ENCODE assay signal across 9 cellular contexts in genomic region chr22:43136255-43136654, GRCh38. TPM values are rescaled to one million over a fixed set of nuclear protein-coding genes. Genes with fewer than 3 reads are reported as not detected.
A peak's percentile ranks its signal among the peaks of the same experiment; 100 is the strongest.
DNase-seq lines count a peak whose midpoint lies in the region; ATAC-seq, FAIRE-seq and TF ChIP-seq lines count a peak whose summit lies in the region.
"Had no signal": no experiment of that assay in that cellular context is flagged by ENCODE, and none has a peak within 500 bp of the region (broad histone marks: within the 10 kb centered on the region; RNA-seq: fewer than 3 reads in every experiment).

No MANE protein-coding gene starts in this region.

- H3K4me3 Mint-ChIP-seq in type B pancreatic cell = no peak overlapping the region

- no peak overlapping the region for H3K4me3 ChIP-seq in PC-9
- no peak overlapping the region for H3K4me3 ChIP-seq in brain microvascular endothelial cell (ENCODE audit: low read depth, low read length)
- no peak overlapping the region for H3K4me3 ChIP-seq in HepG2 (replicated peaks in 1 of 3; ENCODE audit: insufficient read depth in 1 of 3, low read depth in 2 of 3, low read length in 3 of 3)

- intact Hi-C loops in PC-9 (cut with micrococcal nuclease; ENCODE audit: unreplicated experiment) = no loop called here
- intact Hi-C loops in HepG2 (cut with micrococcal nuclease; ENCODE audit: unreplicated experiment) = no loop called here

- BruUV-seq in PC-9 (replicated peaks; lab: Mats Ljungman, UMichigan) (no TSS peak), HepG2 (replicated peaks; lab: Mats Ljungman, UMichigan) (no TSS peak)

- TF ChIP-seq POLR2A in HepG2 (IDR thresholded peaks at IDR 0.05; ENCODE audit: insufficient read depth in 1 of 2, low read depth in 2 of 2, low read length in 2 of 2) = no peak

- no peak overlapping the region for H3K9ac ChIP-seq in HepG2 (ENCODE audit: insufficient read depth, low read depth, low read length)

- H3K36me3 ChIP-seq in PC-9 (ENCODE audit: low read depth) (peaks cover 50% of the 10 kb centered on the region), brain microvascular endothelial cell (replicated peaks) (peaks cover 30% of the 10 kb centered on the region), HepG2 (replicated peaks in 1 of 2; ENCODE audit: control insufficient read depth in 1 of 2, insufficient read depth in 2 of 2, low read length in 2 of 2) (peaks cover 25 to 78% of the 10 kb centered on the region in 2 experiments)

- ATAC-seq in HepG2 = peak; percentile 95
- ATAC-seq in GM21526 (IDR thresholded peaks at IDR 0.05; ENCODE audit: low FRiP score, unreplicated experiment) = no peak

- TF ChIP-seq RAD21 in HepG2 (CRISPR knock-in tag; IDR thresholded peaks at IDR 0.05) = peak; percentile 76

- no peak overlapping the region for H3K4me2 ChIP-seq in PC-9
- no peak overlapping the region for H3K4me2 ChIP-seq in HepG2 (ENCODE audit: low read depth, low read length)

- POLR2A ChIA-PET in PC-9 (lab: Charles Lee; ENCODE audit: unreplicated experiment) (no interaction called here), HepG2 (lab: Yijun Ruan, JAX) (interaction anchor here (0.9 kb wide), 1 partner anchor 32 kb away, joined by 3 read pairs; no protein-coding TSS in a partner anchor)

- no peaks in the 10 kb centered on the region for H3K9me2 ChIP-seq in PC-9 (ENCODE audit: insufficient read depth)

- H4K20me1 ChIP-seq in PC-9 (ENCODE audit: insufficient read depth) = peaks cover 26% of the 10 kb centered on the region
- 0 out of 2 replicates have a peak, but pooled peaks cover 2% of the 10 kb centered on the region for H4K20me1 ChIP-seq in HepG2 (ENCODE audit: insufficient read depth, low read length)

- TF ChIP-seq CTCF in PC-9 (conservative IDR thresholded peaks at IDR 0.05) = peak; percentile 75
- peak; percentile 86 for TF ChIP-seq CTCF in brain microvascular endothelial cell (IDR thresholded peaks at IDR 0.05; ENCODE audit: low read depth, low read length, missing control alignments)
- TF ChIP-seq CTCF in HepG2 (CRISPR knock-in tag; IDR thresholded peaks at IDR 0.05) = peak; percentile 85
- peak; percentile 78 for TF ChIP-seq CTCF in type B pancreatic cell (conservative IDR thresholded peaks at IDR 0.05)

- WGBS in HepG2 (ENCODE audit: low lambda C conversion rate) = 69% methylated on average over 6 of the region's 9 CpGs

- DNase-seq in NCI-H748 (lab: John Stamatoyannopoulos, UW; ENCODE audit: unreplicated experiment) (peak; percentile 22), NCI-H748 treated with DMSO at 0.1 percent for 48 hours (lab: John Stamatoyannopoulos, UW) (no peak), PC-9 (peak; percentile 32 to 35), brain microvascular endothelial cell (no peak), HepG2 (ENCODE audit: low spot score) (peak; percentile 34), type B pancreatic cell (ENCODE audit: extremely low spot score, unreplicated experiment) (no peak), DMS79 treated with DMSO at 0.1 percent for 48 hours (lab: John Stamatoyannopoulos, UW) (no peak)

- peaks cover 19% of the 10 kb centered on the region; the same call in 1 of the 2 replicates for H3F3A ChIP-seq in PC-9 (ENCODE audit: insufficient read depth, low read depth)

- H3K4me1 ChIP-seq in PC-9 (replicated peaks; ENCODE audit: insufficient read depth) (peaks cover 2% of the 10 kb centered on the region), HepG2 (ENCODE audit: insufficient read depth, low read length) (peaks cover 4% of the 10 kb centered on the region)

- H3K27me3 ChIP-seq in PC-9 (ENCODE audit: insufficient read depth, low read depth) = no peaks in the 10 kb centered on the region
- H3K27me3 ChIP-seq in brain microvascular endothelial cell (replicated peaks) = no peaks in the 10 kb centered on the region
- H3K27me3 ChIP-seq in HepG2 (ENCODE audit: control insufficient read depth in 1 of 2, insufficient read depth in 2 of 2, low read length in 2 of 2) = no peaks in the 10 kb centered on the region

- H3K27me3 Mint-ChIP-seq in type B pancreatic cell = no peaks in the 10 kb centered on the region

- no peak overlapping the region for H2AFZ ChIP-seq in PC-9
- H2AFZ ChIP-seq in HepG2 (ENCODE audit: low read length) = no peak overlapping the region

- no peak for TF ChIP-seq EP300 in HepG2 (IDR thresholded peaks at IDR 0.05; ENCODE audit: low read depth in 2 of 2, low read length in 2 of 2)
- no peak for TF ChIP-seq EP300 in HepG2 (CRISPR knock-in tag; IDR thresholded peaks at IDR 0.05; ENCODE audit: borderline replicate concordance)

- no peaks in the 10 kb centered on the region for H3K9me3 Mint-ChIP-seq in type B pancreatic cell

- FAIRE-seq in HepG2 (lab: Jason Lieb, UNC) = no peak
- FAIRE-seq: G401.6 had no signal

- peaks cover 5% of the 10 kb centered on the region for H3K4me1 Mint-ChIP-seq in type B pancreatic cell (ENCODE audit: unreplicated experiment)

- CTCF ChIA-PET in PC-9 (lab: Charles Lee) (no interaction called here), HepG2 (lab: Yijun Ruan, JAX; ENCODE audit: low intra/inter-chr PET ratio, low total read pairs) (interaction anchor here (1.3 kb wide), 1 partner anchor 269 kb away, joined by 3 read pairs; no protein-coding TSS in a partner anchor)

- peaks cover 29% of the 10 kb centered on the region for H3K79me2 ChIP-seq in PC-9 (ENCODE audit: low read depth)
- peaks cover under 1% of the 10 kb centered on the region for H3K79me2 ChIP-seq in HepG2 (ENCODE audit: insufficient read depth, low read length)

- H3K36me3 Mint-ChIP-seq in type B pancreatic cell = peaks cover 14% of the 10 kb centered on the region

- H3K27ac Mint-ChIP-seq in type B pancreatic cell = peak overlapping the region; percentile 11

- H3K27ac ChIP-seq in PC-9 (no peak overlapping the region), brain microvascular endothelial cell (no peak overlapping the region), HepG2 (ENCODE audit: extremely low read length, insufficient read depth, low read length) (no peak overlapping the region)

- no peaks in the 10 kb centered on the region for H3K9me3 ChIP-seq in PC-9 (ENCODE audit: insufficient read depth, low read depth)
- no peaks in the 10 kb centered on the region for H3K9me3 ChIP-seq in HepG2 (ENCODE audit: low read length)

- in situ Hi-C loops in brain microvascular endothelial cell (cut with HindIII; ENCODE audit: low pct_ligation_motif_present, low sequenced_read_pairs) (no loop called here), HepG2 (cut with HindIII; ENCODE audit: extremely low pct_ligation_motif_present, low pct_unique_long_range_greater_than_20kb) (no loop called here)

RNA-seq across cellular contexts. Expression of gene MCAT, which starts 6.9 kb away (rescaled TPM):
- total RNA-seq in PC-9 (2021) (31.4 and 35.5 TPM in 2 replicates), HepG2 (2016; rRNA removed; fragmentation: Illumina TruSeq; extraction: Trizol) (16.7 and 19.3 TPM in 2 replicates), type B pancreatic cell (ENCODE audit: low replicate concordance) (24.0 and 27.0 TPM in 2 replicates)
- 3.6 and 4.4 TPM in 2 replicates for total RNA-seq in HepG2 (2016; cell fraction: cytosol; rRNA removed; fragmentation: Illumina TruSeq; extraction: Trizol; ENCODE audit: low read depth)
- total RNA-seq in HepG2 (2016; cell fraction: insoluble cytoplasmic fraction; rRNA removed; fragmentation: Illumina TruSeq; extraction: Trizol) = 16.4 and 19.9 TPM in 2 replicates
- total RNA-seq in HepG2 (2016; cell fraction: membrane; rRNA removed; fragmentation: Illumina TruSeq; extraction: Trizol) = 7.9 and 8.0 TPM in 2 replicates
- 8.9 and 13.0 TPM in 2 replicates for total RNA-seq in HepG2 (2016; cell fraction: nucleus; rRNA removed; fragmentation: Illumina TruSeq; extraction: Trizol)
- 9.3 and 10.4 TPM in 2 replicates for polyA plus RNA-seq in HepG2 (2011; rRNA removed)
- polyA plus RNA-seq in HepG2 (2011; cell fraction: cytosol; rRNA removed) = 10.7 and 14.6 TPM in 2 replicates
- polyA plus RNA-seq in HepG2 (2011; cell fraction: nucleus; rRNA removed) = 7.9 and 9.4 TPM in 2 replicates
- polyA plus RNA-seq in HepG2 (2012) = 7.5 and 8.7 TPM in 2 replicates
- polyA plus RNA-seq in HepG2 (2016; cell fraction: cytosol; fragmentation: Illumina TruSeq; extraction: Trizol; ENCODE audit: low read depth) = 4.7 and 4.9 TPM in 2 replicates
- polyA plus RNA-seq in HepG2 (2016; cell fraction: insoluble cytoplasmic fraction; fragmentation: Illumina TruSeq; extraction: Trizol; ENCODE audit: low read depth) = 22.9 and 23.3 TPM in 2 replicates
- 7.9 and 8.8 TPM in 2 replicates for polyA plus RNA-seq in HepG2 (2016; cell fraction: membrane; fragmentation: Illumina TruSeq; extraction: Trizol; ENCODE audit: low read depth)
- 12.4 and 12.5 TPM in 2 replicates for polyA plus RNA-seq in HepG2 (2016; cell fraction: nucleus; fragmentation: Illumina TruSeq; extraction: Trizol; ENCODE audit: insufficient read depth, low read depth)
- polyA minus RNA-seq in HepG2 (2011; rRNA and poly(A)+ RNA removed; ENCODE audit: low replicate concordance) = 19.9 and 20.2 TPM in 2 replicates
- 5.2 and 6.1 TPM in 2 replicates for polyA minus RNA-seq in HepG2 (2011; cell fraction: cytosol; rRNA and poly(A)+ RNA removed)
- 8.6 and 9.2 TPM in 2 replicates for polyA minus RNA-seq in HepG2 (2011; cell fraction: nucleus; rRNA and poly(A)+ RNA removed)

RNA-seq across cellular contexts. Expression of gene TSPO, which starts 15.1 kb away (rescaled TPM):
- total RNA-seq in PC-9 (2021) = 243 and 308 TPM in 2 replicates
- 0.32 and 0.46 TPM in 2 replicates for total RNA-seq in HepG2 (2016; rRNA removed; fragmentation: Illumina TruSeq; extraction: Trizol)
- total RNA-seq in HepG2 (2016; cell fraction: cytosol; rRNA removed; fragmentation: Illumina TruSeq; extraction: Trizol; ENCODE audit: low read depth) = 0.44 TPM in 1 of 2 replicates, not detected in the other
- 0.54 and 0.67 TPM in 2 replicates for total RNA-seq in HepG2 (2016; cell fraction: insoluble cytoplasmic fraction; rRNA removed; fragmentation: Illumina TruSeq; extraction: Trizol)
- total RNA-seq in HepG2 (2016; cell fraction: membrane; rRNA removed; fragmentation: Illumina TruSeq; extraction: Trizol) = 0.37 and 0.52 TPM in 2 replicates
- not detected in 2 replicates for total RNA-seq in HepG2 (2016; cell fraction: nucleus; rRNA removed; fragmentation: Illumina TruSeq; extraction: Trizol)
- 1.4 and 2.2 TPM in 2 replicates for polyA plus RNA-seq in HepG2 (2011; rRNA removed)
- 1.2 and 2.8 TPM in 2 replicates for polyA plus RNA-seq in HepG2 (2011; cell fraction: cytosol; rRNA removed)
- 1.6 and 2.3 TPM in 2 replicates for polyA plus RNA-seq in HepG2 (2011; cell fraction: nucleus; rRNA removed)
- 0.40 and 1.0 TPM in 2 replicates for polyA plus RNA-seq in HepG2 (2012)
- polyA plus RNA-seq in HepG2 (2016; cell fraction: cytosol; fragmentation: Illumina TruSeq; extraction: Trizol; ENCODE audit: low read depth) = 0.12 and 0.24 TPM in 2 replicates
- polyA plus RNA-seq in HepG2 (2016; cell fraction: insoluble cytoplasmic fraction; fragmentation: Illumina TruSeq; extraction: Trizol; ENCODE audit: low read depth) = 0.40 TPM in 1 of 2 replicates, not detected in the other
- polyA plus RNA-seq in HepG2 (2016; cell fraction: membrane; fragmentation: Illumina TruSeq; extraction: Trizol; ENCODE audit: low read depth) = 0.30 TPM in 1 of 2 replicates, not detected in the other
- 0.59 TPM in 1 of 2 replicates, not detected in the other for polyA plus RNA-seq in HepG2 (2016; cell fraction: nucleus; fragmentation: Illumina TruSeq; extraction: Trizol; ENCODE audit: insufficient read depth, low read depth)
- 1.5 and 40.6 TPM in 2 replicates for polyA minus RNA-seq in HepG2 (2011; rRNA and poly(A)+ RNA removed; ENCODE audit: low replicate concordance)
- 1.5 and 3.2 TPM in 2 replicates for polyA minus RNA-seq in HepG2 (2011; cell fraction: cytosol; rRNA and poly(A)+ RNA removed)
- not detected in 2 replicates for polyA minus RNA-seq in HepG2 (2011; cell fraction: nucleus; rRNA and poly(A)+ RNA removed)
- total RNA-seq in type B pancreatic cell (ENCODE audit: low replicate concordance) = 16.9 and 30.9 TPM in 2 replicates

RNA-seq across cellular contexts. Expression of gene BIK, which starts 25.7 kb away (rescaled TPM):
- total RNA-seq in PC-9 (2021) (10.6 and 14.5 TPM in 2 replicates), HepG2 (2016; rRNA removed; fragmentation: Illumina TruSeq; extraction: Trizol) (0.66 and 0.80 TPM in 2 replicates), type B pancreatic cell (ENCODE audit: low replicate concordance) (5.4 and 37.9 TPM in 2 replicates)
- total RNA-seq in HepG2 (2016; cell fraction: cytosol; rRNA removed; fragmentation: Illumina TruSeq; extraction: Trizol; ENCODE audit: low read depth) = 0.30 and 0.71 TPM in 2 replicates
- 0.88 and 1.2 TPM in 2 replicates for total RNA-seq in HepG2 (2016; cell fraction: insoluble cytoplasmic fraction; rRNA removed; fragmentation: Illumina TruSeq; extraction: Trizol)
- 0.31 and 0.72 TPM in 2 replicates for total RNA-seq in HepG2 (2016; cell fraction: membrane; rRNA removed; fragmentation: Illumina TruSeq; extraction: Trizol)
- 0.71 TPM in 1 of 2 replicates, not detected in the other for total RNA-seq in HepG2 (2016; cell fraction: nucleus; rRNA removed; fragmentation: Illumina TruSeq; extraction: Trizol)
- 0.27 and 0.54 TPM in 2 replicates for polyA plus RNA-seq in HepG2 (2011; rRNA removed)
- polyA plus RNA-seq in HepG2 (2011; cell fraction: cytosol; rRNA removed) = 0.69 and 0.76 TPM in 2 replicates
- 0.90 and 1.2 TPM in 2 replicates for polyA plus RNA-seq in HepG2 (2011; cell fraction: nucleus; rRNA removed)
- 0.17 and 0.71 TPM in 2 replicates for polyA plus RNA-seq in HepG2 (2012)
- polyA plus RNA-seq in HepG2 (2016; cell fraction: cytosol; fragmentation: Illumina TruSeq; extraction: Trizol; ENCODE audit: low read depth) = 0.15 and 0.28 TPM in 2 replicates
- polyA plus RNA-seq in HepG2 (2016; cell fraction: insoluble cytoplasmic fraction; fragmentation: Illumina TruSeq; extraction: Trizol; ENCODE audit: low read depth) = 0.54 and 0.69 TPM in 2 replicates
- 0.19 TPM in 1 of 2 replicates, not detected in the other for polyA plus RNA-seq in HepG2 (2016; cell fraction: membrane; fragmentation: Illumina TruSeq; extraction: Trizol; ENCODE audit: low read depth)
- 0.53 and 1.3 TPM in 2 replicates for polyA plus RNA-seq in HepG2 (2016; cell fraction: nucleus; fragmentation: Illumina TruSeq; extraction: Trizol; ENCODE audit: insufficient read depth, low read depth)
- 0.58 and 0.82 TPM in 2 replicates for polyA minus RNA-seq in HepG2 (2011; rRNA and poly(A)+ RNA removed; ENCODE audit: low replicate concordance)
- not detected in 2 replicates for polyA minus RNA-seq in HepG2 (2011; cell fraction: cytosol; rRNA and poly(A)+ RNA removed)
- 0.62 TPM in 1 of 2 replicates, not detected in the other for polyA minus RNA-seq in HepG2 (2011; cell fraction: nucleus; rRNA and poly(A)+ RNA removed)

RNA-seq across cellular contexts. Expression of gene TTLL1, which starts 47.1 kb away (rescaled TPM):
- total RNA-seq in PC-9 (2021) = 7.8 and 11.2 TPM in 2 replicates
- total RNA-seq in HepG2 (2016; rRNA removed; fragmentation: Illumina TruSeq; extraction: Trizol) = 1.6 and 2.0 TPM in 2 replicates
- 0.79 and 1.5 TPM in 2 replicates for total RNA-seq in HepG2 (2016; cell fraction: cytosol; rRNA removed; fragmentation: Illumina TruSeq; extraction: Trizol; ENCODE audit: low read depth)
- total RNA-seq in HepG2 (2016; cell fraction: insoluble cytoplasmic fraction; rRNA removed; fragmentation: Illumina TruSeq; extraction: Trizol) = 1.5 and 1.6 TPM in 2 replicates
- 1.4 and 1.7 TPM in 2 replicates for total RNA-seq in HepG2 (2016; cell fraction: membrane; rRNA removed; fragmentation: Illumina TruSeq; extraction: Trizol)
- 0.78 and 0.81 TPM in 2 replicates for total RNA-seq in HepG2 (2016; cell fraction: nucleus; rRNA removed; fragmentation: Illumina TruSeq; extraction: Trizol)
- 5.3 and 6.6 TPM in 2 replicates for polyA plus RNA-seq in HepG2 (2011; rRNA removed)
- 5.4 and 5.9 TPM in 2 replicates for polyA plus RNA-seq in HepG2 (2011; cell fraction: cytosol; rRNA removed)
- 2.1 and 3.6 TPM in 2 replicates for polyA plus RNA-seq in HepG2 (2011; cell fraction: nucleus; rRNA removed)
- 2.3 and 3.4 TPM in 2 replicates for polyA plus RNA-seq in HepG2 (2012)
- 0.96 and 1.6 TPM in 2 replicates for polyA plus RNA-seq in HepG2 (2016; cell fraction: cytosol; fragmentation: Illumina TruSeq; extraction: Trizol; ENCODE audit: low read depth)
- 1.8 TPM in 2 replicates for polyA plus RNA-seq in HepG2 (2016; cell fraction: insoluble cytoplasmic fraction; fragmentation: Illumina TruSeq; extraction: Trizol; ENCODE audit: low read depth)
- 1.4 and 2.3 TPM in 2 replicates for polyA plus RNA-seq in HepG2 (2016; cell fraction: membrane; fragmentation: Illumina TruSeq; extraction: Trizol; ENCODE audit: low read depth)
- polyA plus RNA-seq in HepG2 (2016; cell fraction: nucleus; fragmentation: Illumina TruSeq; extraction: Trizol; ENCODE audit: insufficient read depth, low read depth) = 1.5 and 1.7 TPM in 2 replicates
- 0.98 and 3.3 TPM in 2 replicates for polyA minus RNA-seq in HepG2 (2011; rRNA and poly(A)+ RNA removed; ENCODE audit: low replicate concordance)
- polyA minus RNA-seq in HepG2 (2011; cell fraction: cytosol; rRNA and poly(A)+ RNA removed) = 1.8 and 2.1 TPM in 2 replicates
- polyA minus RNA-seq in HepG2 (2011; cell fraction: nucleus; rRNA and poly(A)+ RNA removed) = 1.1 and 1.2 TPM in 2 replicates
- total RNA-seq in type B pancreatic cell (ENCODE audit: low replicate concordance) = 11.0 and 16.9 TPM in 2 replicates

RNA-seq across cellular contexts. Expression of gene TTLL12, which starts 50.7 kb away (rescaled TPM):
- total RNA-seq in PC-9 (2021) (97.0 and 113 TPM in 2 replicates), HepG2 (2016; rRNA removed; fragmentation: Illumina TruSeq; extraction: Trizol) (34.1 and 38.1 TPM in 2 replicates), type B pancreatic cell (ENCODE audit: low replicate concordance) (57.3 and 98.5 TPM in 2 replicates)
- total RNA-seq in HepG2 (2016; cell fraction: cytosol; rRNA removed; fragmentation: Illumina TruSeq; extraction: Trizol; ENCODE audit: low read depth) = 6.3 and 6.6 TPM in 2 replicates
- total RNA-seq in HepG2 (2016; cell fraction: insoluble cytoplasmic fraction; rRNA removed; fragmentation: Illumina TruSeq; extraction: Trizol) = 28.8 and 39.8 TPM in 2 replicates
- total RNA-seq in HepG2 (2016; cell fraction: membrane; rRNA removed; fragmentation: Illumina TruSeq; extraction: Trizol) = 16.2 and 19.8 TPM in 2 replicates
- 17.4 and 21.4 TPM in 2 replicates for total RNA-seq in HepG2 (2016; cell fraction: nucleus; rRNA removed; fragmentation: Illumina TruSeq; extraction: Trizol)
- polyA plus RNA-seq in HepG2 (2011; rRNA removed) = 11.9 and 16.9 TPM in 2 replicates
- polyA plus RNA-seq in HepG2 (2011; cell fraction: cytosol; rRNA removed) = 9.1 and 12.7 TPM in 2 replicates
- polyA plus RNA-seq in HepG2 (2011; cell fraction: nucleus; rRNA removed) = 19.9 and 21.7 TPM in 2 replicates
- 16.6 and 24.0 TPM in 2 replicates for polyA plus RNA-seq in HepG2 (2012)
- 3.3 and 3.4 TPM in 2 replicates for polyA plus RNA-seq in HepG2 (2016; cell fraction: cytosol; fragmentation: Illumina TruSeq; extraction: Trizol; ENCODE audit: low read depth)
- polyA plus RNA-seq in HepG2 (2016; cell fraction: insoluble cytoplasmic fraction; fragmentation: Illumina TruSeq; extraction: Trizol; ENCODE audit: low read depth) = 31.2 and 38.2 TPM in 2 replicates
- 9.6 and 9.7 TPM in 2 replicates for polyA plus RNA-seq in HepG2 (2016; cell fraction: membrane; fragmentation: Illumina TruSeq; extraction: Trizol; ENCODE audit: low read depth)
- polyA plus RNA-seq in HepG2 (2016; cell fraction: nucleus; fragmentation: Illumina TruSeq; extraction: Trizol; ENCODE audit: insufficient read depth, low read depth) = 32.8 and 35.2 TPM in 2 replicates
- polyA minus RNA-seq in HepG2 (2011; rRNA and poly(A)+ RNA removed; ENCODE audit: low replicate concordance) = 43.9 and 71.0 TPM in 2 replicates
- polyA minus RNA-seq in HepG2 (2011; cell fraction: cytosol; rRNA and poly(A)+ RNA removed) = 11.3 and 11.7 TPM in 2 replicates
- 6.5 and 7.7 TPM in 2 replicates for polyA minus RNA-seq in HepG2 (2011; cell fraction: nucleus; rRNA and poly(A)+ RNA removed)

Comparison
In these comparisons a context has a peak if more than half of its experiments do, and no peak if none do; other contexts are left out.
1. DNase-seq: peak in NCI-H748 (single experiment), PC-9 (2 of 2) and HepG2 (single experiment); none in NCI-H748 treated with DMSO at 0.1 percent for 48 hours (single experiment), brain microvascular endothelial cell (single experiment), type B pancreatic cell (single experiment) and DMS79 treated with DMSO at 0.1 percent for 48 hours (single experiment).
2. Peak in every context shown above with its lines, with median percentiles within 50 percentile points of each other: CTCF ChIP-seq.